ENCODE assay signal across 15 cellular contexts in genomic region chr20:63235399-63235983, GRCh38. TPM values are rescaled to one million over a fixed set of nuclear protein-coding genes. Genes with fewer than 3 reads are reported as not detected.
DNase-seq lines count a peak whose midpoint lies in the region; ATAC-seq, FAIRE-seq and TF ChIP-seq lines count a peak whose summit lies in the region.
"Had no signal": no experiment of that assay in that cellular context is flagged by ENCODE, and none has a peak within 500 bp of the region (broad histone marks: within the 10 kb centered on the region; RNA-seq: fewer than 3 reads in every experiment).

Gene BIRC7 (plus strand): TSS chr20:63235905. CDS start chr20:63236097, 192 bp downstream.

- intact Hi-C loops in Calu3 (cut with micrococcal nuclease; ENCODE audit: unreplicated experiment), result no loop called here

- no peak for DNase-seq in Calu3
- DNase-seq in NAMALWA (ENCODE audit: low spot score), result peak; percentile 29
- DNase-seq in cerebellar cortex (ENCODE audit: low spot score), result peak; percentile 61
- no peak for DNase-seq in D721Med (ENCODE audit: insufficient read length, low spot score)
- DNase-seq: activated CD8-positive, alpha-beta memory T cell treated with anti-CD3 and anti-CD28 coated beads for 24 hours; effector CD4-positive, alpha-beta T cell; kidney had no signal

- H3K27me3 Mint-ChIP-seq in Calu3 (ENCODE audit: unreplicated experiment), result no peaks in the 10 kb centered on the region

- FAIRE-seq in D721Med (lab: Jason Lieb, UNC), result no peak
- FAIRE-seq: kidney had no signal

- no peaks in the 10 kb centered on the region for H3K36me3 ChIP-seq in neutrophil

- CTCF ChIA-PET in Calu3 (lab: Charles Lee), result interaction anchor here (0.6 to 4.2 kb wide), 5 partner anchors 11 to 614 kb away, joined by 3 to 68 read pairs (median 4); no protein-coding TSS in a partner anchor

- no peaks in the 10 kb centered on the region for H3K4me1 ChIP-seq in neutrophil (ENCODE audit: control insufficient read depth in 1 of 2, insufficient read depth in 1 of 2, low read depth in 1 of 2, low read length in 1 of 2)
- H3K4me1 ChIP-seq: foreskin keratinocyte had no signal

- TF ChIP-seq CTCF in Calu3 (IDR thresholded peaks at IDR 0.05; ENCODE audit: unreplicated experiment) (no peak), neutrophil (IDR thresholded peaks at IDR 0.05) (no peak), D721Med (IDR thresholded peaks at IDR 0.05; ENCODE audit: insufficient read depth, missing control alignments) (no peak)

- H3K27ac ChIP-seq in neutrophil, result peak within 1 kb of the TSS; percentile 51
- H3K27ac ChIP-seq: foreskin keratinocyte had no signal

- no peaks in the 10 kb centered on the region for H3K9me3 ChIP-seq in neutrophil

- H3K4me3 ChIP-seq in neutrophil (ENCODE audit: low read depth in 1 of 2, low read length in 1 of 2), result no peak within 1 kb of the TSS

- ATAC-seq in HG03521 (IDR thresholded peaks at IDR 0.05; ENCODE audit: unreplicated experiment), result no peak
- no peak for ATAC-seq in GM18517 (IDR thresholded peaks at IDR 0.05; ENCODE audit: unreplicated experiment)
- ATAC-seq in HG02970 (IDR thresholded peaks at IDR 0.05; ENCODE audit: low FRiP score, unreplicated experiment), result no peak

- H3K27me3 ChIP-seq in neutrophil, result peaks cover 46% of the 10 kb centered on the region

- peaks cover 39% of the 10 kb centered on the region for H3K4me1 Mint-ChIP-seq in Calu3 (ENCODE audit: low read depth, unreplicated experiment)

- H3K27ac Mint-ChIP-seq in Calu3 (ENCODE audit: unreplicated experiment), result peak within 1 kb of the TSS; percentile 18
- H3K27ac Mint-ChIP-seq: stimulated activated naive CD8-positive, alpha-beta T cell treated with anti-CD3 and anti-CD28 coated beads, Interleukin-15, Interleukin-2, amounts not matched to agents 100 ng/mL and 50 ng/mL, for 24 hours had no signal

- no peaks in the 10 kb centered on the region for H3K9me3 Mint-ChIP-seq in Calu3 (ENCODE audit: low read depth, unreplicated experiment)
- H3K9me3 Mint-ChIP-seq: stimulated activated naive CD8-positive, alpha-beta T cell treated with anti-CD3 and anti-CD28 coated beads, Interleukin-15, Interleukin-2, amounts not matched to agents 100 ng/mL and 50 ng/mL, for 24 hours had no signal

- H3K4me3 Mint-ChIP-seq in Calu3 (ENCODE audit: low read depth, unreplicated experiment), result no peak within 1 kb of the TSS
- H3K4me3 Mint-ChIP-seq: stimulated activated naive CD8-positive, alpha-beta T cell treated with anti-CD3 and anti-CD28 coated beads, Interleukin-15, Interleukin-2, amounts not matched to agents 100 ng/mL and 50 ng/mL, for 24 hours had no signal

- peaks cover 16% of the 10 kb centered on the region for H3K36me3 Mint-ChIP-seq in Calu3 (ENCODE audit: insufficient read depth, unreplicated experiment)

- no TSS peak for BruUV-seq in Calu3 (replicated peaks; lab: Mats Ljungman, UMichigan)

RNA-seq across cellular contexts. Expression of gene BIRC7, which starts in this region (rescaled TPM):
- 0.26 TPM in 1 of 2 replicates, not detected in the other for total RNA-seq in Calu3 (2022)
- total RNA-seq: foreskin keratinocyte, HT1080, myocyte had no signal

Comparison
In these comparisons a context has a peak if more than half of its experiments do, and no peak if none do; other contexts are left out.
1. DNase-seq: peak in NAMALWA (single experiment) and cerebellar cortex (single experiment); none in Calu3 (single experiment) and D721Med (single experiment).